1 cellular context compared by ENCODE assay signal in the genomic region with DNA sequence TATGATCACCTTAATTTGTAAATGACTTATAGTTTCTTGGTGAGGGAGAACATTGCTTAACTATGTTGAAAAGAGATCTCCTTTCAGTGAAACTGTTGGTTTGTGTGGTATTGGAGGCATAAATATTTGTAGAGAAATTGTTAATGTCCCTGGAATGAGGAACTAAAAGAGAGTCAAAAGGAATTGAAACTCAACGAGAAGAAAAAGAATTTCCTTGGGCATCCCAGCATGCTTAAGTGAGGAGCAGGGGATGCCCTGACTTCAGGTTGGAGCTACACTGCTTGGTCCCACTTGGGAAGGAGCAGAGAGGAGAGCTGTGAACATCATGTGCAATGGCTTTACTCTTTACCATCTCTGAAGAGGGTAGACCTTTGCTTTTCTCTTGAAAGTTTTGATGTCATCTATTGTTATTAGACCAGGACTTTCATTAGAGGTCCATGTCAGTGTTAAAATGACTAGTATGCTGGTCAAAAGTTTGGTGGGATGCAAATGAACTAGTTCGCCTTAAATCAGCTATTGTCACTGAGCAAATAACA.
TF ChIP-seq lines count a peak whose summit lies in the region.

No MANE protein-coding gene starts in this region.

TF ChIP-seq in GM12878, 131 proteins besides CTCF, POLR2A, EP300 and RAD21 (continued from another document and continues in another):
- TF ChIP-seq, protein P1, sequence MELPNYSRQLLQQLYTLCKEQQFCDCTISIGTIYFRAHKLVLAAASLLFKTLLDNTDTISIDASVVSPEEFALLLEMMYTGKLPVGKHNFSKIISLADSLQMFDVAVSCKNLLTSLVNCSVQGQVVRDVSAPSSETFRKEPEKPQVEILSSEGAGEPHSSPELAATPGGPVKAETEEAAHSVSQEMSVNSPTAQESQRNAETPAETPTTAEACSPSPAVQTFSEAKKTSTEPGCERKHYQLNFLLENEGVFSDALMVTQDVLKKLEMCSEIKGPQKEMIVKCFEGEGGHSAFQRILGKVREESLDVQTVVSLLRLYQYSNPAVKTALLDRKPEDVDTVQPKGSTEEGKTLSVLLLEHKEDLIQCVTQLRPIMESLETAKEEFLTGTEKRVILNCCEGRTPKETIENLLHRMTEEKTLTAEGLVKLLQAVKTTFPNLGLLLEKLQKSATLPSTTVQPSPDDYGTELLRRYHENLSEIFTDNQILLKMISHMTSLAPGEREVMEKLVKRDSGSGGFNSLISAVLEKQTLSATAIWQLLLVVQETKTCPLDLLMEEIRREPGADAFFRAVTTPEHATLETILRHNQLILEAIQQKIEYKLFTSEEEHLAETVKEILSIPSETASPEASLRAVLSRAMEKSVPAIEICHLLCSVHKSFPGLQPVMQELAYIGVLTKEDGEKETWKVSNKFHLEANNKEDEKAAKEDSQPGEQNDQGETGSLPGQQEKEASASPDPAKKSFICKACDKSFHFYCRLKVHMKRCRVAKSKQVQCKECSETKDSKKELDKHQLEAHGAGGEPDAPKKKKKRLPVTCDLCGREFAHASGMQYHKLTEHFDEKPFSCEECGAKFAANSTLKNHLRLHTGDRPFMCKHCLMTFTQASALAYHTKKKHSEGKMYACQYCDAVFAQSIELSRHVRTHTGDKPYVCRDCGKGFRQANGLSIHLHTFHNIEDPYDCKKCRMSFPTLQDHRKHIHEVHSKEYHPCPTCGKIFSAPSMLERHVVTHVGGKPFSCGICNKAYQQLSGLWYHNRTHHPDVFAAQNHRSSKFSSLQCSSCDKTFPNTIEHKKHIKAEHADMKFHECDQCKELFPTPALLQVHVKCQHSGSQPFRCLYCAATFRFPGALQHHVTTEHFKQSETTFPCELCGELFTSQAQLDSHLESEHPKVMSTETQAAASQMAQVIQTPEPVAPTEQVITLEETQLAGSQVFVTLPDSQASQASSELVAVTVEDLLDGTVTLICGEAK (IDR thresholded peaks at IDR 0.05; ENCODE audit: borderline replicate concordance), result no peak
- TF ChIP-seq BRCA1 (IDR thresholded peaks at IDR 0.05; ENCODE audit: low read depth, low read length) (no peak), HDGF (IDR thresholded peaks at IDR 0.05) (no peak), FOXK2 (IDR thresholded peaks at IDR 0.05) (no peak), KLF5 (IDR thresholded peaks at IDR 0.05; ENCODE audit: partially characterized antibody) (no peak), WRNIP1 (IDR thresholded peaks at IDR 0.05; ENCODE audit: borderline replicate concordance, low read depth, low read length) (no peak), PAX5 (IDR thresholded peaks at IDR 0.05; ENCODE audit: borderline replicate concordance, low read depth, low read length) (peak; percentile 39; the same call in 1 of the 2 replicates), NR2F1 (conservative IDR thresholded peaks at IDR 0.05) (peak; percentile 85), SUZ12 (IDR thresholded peaks at IDR 0.05; ENCODE audit: unreplicated experiment) (no peak), JUNB (IDR thresholded peaks at IDR 0.05) (peak; percentile 92), RB1 (IDR thresholded peaks at IDR 0.05; ENCODE audit: borderline replicate concordance) (no peak), SREBF1 (IDR thresholded peaks at IDR 0.05; ENCODE audit: low read length) (no peak), TCF12 (IDR thresholded peaks at IDR 0.05; ENCODE audit: low read depth, low read length) (no peak), MYB (IDR thresholded peaks at IDR 0.05; ENCODE audit: borderline replicate concordance, low read depth, low read length) (no peak), DPF2 (IDR thresholded peaks at IDR 0.05) (peak; percentile 62)
- TF ChIP-seq, protein P2, sequence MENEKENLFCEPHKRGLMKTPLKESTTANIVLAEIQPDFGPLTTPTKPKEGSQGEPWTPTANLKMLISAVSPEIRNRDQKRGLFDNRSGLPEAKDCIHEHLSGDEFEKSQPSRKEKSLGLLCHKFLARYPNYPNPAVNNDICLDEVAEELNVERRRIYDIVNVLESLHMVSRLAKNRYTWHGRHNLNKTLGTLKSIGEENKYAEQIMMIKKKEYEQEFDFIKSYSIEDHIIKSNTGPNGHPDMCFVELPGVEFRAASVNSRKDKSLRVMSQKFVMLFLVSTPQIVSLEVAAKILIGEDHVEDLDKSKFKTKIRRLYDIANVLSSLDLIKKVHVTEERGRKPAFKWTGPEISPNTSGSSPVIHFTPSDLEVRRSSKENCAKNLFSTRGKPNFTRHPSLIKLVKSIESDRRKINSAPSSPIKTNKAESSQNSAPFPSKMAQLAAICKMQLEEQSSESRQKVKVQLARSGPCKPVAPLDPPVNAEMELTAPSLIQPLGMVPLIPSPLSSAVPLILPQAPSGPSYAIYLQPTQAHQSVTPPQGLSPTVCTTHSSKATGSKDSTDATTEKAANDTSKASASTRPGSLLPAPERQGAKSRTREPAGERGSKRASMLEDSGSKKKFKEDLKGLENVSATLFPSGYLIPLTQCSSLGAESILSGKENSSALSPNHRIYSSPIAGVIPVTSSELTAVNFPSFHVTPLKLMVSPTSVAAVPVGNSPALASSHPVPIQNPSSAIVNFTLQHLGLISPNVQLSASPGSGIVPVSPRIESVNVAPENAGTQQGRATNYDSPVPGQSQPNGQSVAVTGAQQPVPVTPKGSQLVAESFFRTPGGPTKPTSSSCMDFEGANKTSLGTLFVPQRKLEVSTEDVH (IDR thresholded peaks at IDR 0.05; ENCODE audit: low read depth, partially characterized antibody), result no peak
- TF ChIP-seq, protein P3, sequence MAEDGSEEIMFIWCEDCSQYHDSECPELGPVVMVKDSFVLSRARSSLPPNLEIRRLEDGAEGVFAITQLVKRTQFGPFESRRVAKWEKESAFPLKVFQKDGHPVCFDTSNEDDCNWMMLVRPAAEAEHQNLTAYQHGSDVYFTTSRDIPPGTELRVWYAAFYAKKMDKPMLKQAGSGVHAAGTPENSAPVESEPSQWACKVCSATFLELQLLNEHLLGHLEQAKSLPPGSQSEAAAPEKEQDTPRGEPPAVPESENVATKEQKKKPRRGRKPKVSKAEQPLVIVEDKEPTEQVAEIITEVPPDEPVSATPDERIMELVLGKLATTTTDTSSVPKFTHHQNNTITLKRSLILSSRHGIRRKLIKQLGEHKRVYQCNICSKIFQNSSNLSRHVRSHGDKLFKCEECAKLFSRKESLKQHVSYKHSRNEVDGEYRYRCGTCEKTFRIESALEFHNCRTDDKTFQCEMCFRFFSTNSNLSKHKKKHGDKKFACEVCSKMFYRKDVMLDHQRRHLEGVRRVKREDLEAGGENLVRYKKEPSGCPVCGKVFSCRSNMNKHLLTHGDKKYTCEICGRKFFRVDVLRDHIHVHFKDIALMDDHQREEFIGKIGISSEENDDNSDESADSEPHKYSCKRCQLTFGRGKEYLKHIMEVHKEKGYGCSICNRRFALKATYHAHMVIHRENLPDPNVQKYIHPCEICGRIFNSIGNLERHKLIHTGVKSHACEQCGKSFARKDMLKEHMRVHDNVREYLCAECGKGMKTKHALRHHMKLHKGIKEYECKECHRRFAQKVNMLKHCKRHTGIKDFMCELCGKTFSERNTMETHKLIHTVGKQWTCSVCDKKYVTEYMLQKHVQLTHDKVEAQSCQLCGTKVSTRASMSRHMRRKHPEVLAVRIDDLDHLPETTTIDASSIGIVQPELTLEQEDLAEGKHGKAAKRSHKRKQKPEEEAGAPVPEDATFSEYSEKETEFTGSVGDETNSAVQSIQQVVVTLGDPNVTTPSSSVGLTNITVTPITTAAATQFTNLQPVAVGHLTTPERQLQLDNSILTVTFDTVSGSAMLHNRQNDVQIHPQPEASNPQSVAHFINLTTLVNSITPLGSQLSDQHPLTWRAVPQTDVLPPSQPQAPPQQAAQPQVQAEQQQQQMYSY (CRISPR knock-in tag; IDR thresholded peaks at IDR 0.05), result no peak
- TF ChIP-seq, protein P4, sequence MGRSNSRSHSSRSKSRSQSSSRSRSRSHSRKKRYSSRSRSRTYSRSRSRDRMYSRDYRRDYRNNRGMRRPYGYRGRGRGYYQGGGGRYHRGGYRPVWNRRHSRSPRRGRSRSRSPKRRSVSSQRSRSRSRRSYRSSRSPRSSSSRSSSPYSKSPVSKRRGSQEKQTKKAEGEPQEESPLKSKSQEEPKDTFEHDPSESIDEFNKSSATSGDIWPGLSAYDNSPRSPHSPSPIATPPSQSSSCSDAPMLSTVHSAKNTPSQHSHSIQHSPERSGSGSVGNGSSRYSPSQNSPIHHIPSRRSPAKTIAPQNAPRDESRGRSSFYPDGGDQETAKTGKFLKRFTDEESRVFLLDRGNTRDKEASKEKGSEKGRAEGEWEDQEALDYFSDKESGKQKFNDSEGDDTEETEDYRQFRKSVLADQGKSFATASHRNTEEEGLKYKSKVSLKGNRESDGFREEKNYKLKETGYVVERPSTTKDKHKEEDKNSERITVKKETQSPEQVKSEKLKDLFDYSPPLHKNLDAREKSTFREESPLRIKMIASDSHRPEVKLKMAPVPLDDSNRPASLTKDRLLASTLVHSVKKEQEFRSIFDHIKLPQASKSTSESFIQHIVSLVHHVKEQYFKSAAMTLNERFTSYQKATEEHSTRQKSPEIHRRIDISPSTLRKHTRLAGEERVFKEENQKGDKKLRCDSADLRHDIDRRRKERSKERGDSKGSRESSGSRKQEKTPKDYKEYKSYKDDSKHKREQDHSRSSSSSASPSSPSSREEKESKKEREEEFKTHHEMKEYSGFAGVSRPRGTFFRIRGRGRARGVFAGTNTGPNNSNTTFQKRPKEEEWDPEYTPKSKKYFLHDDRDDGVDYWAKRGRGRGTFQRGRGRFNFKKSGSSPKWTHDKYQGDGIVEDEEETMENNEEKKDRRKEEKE (IDR thresholded peaks at IDR 0.05), result no peak
- TF ChIP-seq, protein P5, sequence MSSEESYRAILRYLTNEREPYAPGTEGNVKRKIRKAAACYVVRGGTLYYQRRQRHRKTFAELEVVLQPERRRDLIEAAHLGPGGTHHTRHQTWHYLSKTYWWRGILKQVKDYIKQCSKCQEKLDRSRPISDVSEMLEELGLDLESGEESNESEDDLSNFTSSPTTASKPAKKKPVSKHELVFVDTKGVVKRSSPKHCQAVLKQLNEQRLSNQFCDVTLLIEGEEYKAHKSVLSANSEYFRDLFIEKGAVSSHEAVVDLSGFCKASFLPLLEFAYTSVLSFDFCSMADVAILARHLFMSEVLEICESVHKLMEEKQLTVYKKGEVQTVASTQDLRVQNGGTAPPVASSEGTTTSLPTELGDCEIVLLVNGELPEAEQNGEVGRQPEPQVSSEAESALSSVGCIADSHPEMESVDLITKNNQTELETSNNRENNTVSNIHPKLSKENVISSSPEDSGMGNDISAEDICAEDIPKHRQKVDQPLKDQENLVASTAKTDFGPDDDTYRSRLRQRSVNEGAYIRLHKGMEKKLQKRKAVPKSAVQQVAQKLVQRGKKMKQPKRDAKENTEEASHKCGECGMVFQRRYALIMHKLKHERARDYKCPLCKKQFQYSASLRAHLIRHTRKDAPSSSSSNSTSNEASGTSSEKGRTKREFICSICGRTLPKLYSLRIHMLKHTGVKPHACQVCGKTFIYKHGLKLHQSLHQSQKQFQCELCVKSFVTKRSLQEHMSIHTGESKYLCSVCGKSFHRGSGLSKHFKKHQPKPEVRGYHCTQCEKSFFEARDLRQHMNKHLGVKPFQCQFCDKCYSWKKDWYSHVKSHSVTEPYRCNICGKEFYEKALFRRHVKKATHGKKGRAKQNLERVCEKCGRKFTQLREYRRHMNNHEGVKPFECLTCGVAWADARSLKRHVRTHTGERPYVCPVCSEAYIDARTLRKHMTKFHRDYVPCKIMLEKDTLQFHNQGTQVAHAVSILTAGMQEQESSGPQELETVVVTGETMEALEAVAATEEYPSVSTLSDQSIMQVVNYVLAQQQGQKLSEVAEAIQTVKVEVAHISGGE (CRISPR knock-in tag; IDR thresholded peaks at IDR 0.05), result no peak
- TF ChIP-seq, protein P6, sequence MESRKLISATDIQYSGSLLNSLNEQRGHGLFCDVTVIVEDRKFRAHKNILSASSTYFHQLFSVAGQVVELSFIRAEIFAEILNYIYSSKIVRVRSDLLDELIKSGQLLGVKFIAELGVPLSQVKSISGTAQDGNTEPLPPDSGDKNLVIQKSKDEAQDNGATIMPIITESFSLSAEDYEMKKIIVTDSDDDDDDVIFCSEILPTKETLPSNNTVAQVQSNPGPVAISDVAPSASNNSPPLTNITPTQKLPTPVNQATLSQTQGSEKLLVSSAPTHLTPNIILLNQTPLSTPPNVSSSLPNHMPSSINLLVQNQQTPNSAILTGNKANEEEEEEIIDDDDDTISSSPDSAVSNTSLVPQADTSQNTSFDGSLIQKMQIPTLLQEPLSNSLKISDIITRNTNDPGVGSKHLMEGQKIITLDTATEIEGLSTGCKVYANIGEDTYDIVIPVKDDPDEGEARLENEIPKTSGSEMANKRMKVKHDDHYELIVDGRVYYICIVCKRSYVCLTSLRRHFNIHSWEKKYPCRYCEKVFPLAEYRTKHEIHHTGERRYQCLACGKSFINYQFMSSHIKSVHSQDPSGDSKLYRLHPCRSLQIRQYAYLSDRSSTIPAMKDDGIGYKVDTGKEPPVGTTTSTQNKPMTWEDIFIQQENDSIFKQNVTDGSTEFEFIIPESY (IDR thresholded peaks at IDR 0.05), result no peak
- TF ChIP-seq, protein P7, sequence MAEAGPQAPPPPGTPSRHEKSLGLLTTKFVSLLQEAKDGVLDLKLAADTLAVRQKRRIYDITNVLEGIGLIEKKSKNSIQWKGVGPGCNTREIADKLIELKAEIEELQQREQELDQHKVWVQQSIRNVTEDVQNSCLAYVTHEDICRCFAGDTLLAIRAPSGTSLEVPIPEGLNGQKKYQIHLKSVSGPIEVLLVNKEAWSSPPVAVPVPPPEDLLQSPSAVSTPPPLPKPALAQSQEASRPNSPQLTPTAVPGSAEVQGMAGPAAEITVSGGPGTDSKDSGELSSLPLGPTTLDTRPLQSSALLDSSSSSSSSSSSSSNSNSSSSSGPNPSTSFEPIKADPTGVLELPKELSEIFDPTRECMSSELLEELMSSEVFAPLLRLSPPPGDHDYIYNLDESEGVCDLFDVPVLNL (IDR thresholded peaks at IDR 0.05; ENCODE audit: low read depth, low read length), result no peak
- TF ChIP-seq, protein P8, sequence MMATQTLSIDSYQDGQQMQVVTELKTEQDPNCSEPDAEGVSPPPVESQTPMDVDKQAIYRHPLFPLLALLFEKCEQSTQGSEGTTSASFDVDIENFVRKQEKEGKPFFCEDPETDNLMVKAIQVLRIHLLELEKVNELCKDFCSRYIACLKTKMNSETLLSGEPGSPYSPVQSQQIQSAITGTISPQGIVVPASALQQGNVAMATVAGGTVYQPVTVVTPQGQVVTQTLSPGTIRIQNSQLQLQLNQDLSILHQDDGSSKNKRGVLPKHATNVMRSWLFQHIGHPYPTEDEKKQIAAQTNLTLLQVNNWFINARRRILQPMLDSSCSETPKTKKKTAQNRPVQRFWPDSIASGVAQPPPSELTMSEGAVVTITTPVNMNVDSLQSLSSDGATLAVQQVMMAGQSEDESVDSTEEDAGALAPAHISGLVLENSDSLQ (IDR thresholded peaks at IDR 0.05), result no peak
- TF ChIP-seq, protein P9, sequence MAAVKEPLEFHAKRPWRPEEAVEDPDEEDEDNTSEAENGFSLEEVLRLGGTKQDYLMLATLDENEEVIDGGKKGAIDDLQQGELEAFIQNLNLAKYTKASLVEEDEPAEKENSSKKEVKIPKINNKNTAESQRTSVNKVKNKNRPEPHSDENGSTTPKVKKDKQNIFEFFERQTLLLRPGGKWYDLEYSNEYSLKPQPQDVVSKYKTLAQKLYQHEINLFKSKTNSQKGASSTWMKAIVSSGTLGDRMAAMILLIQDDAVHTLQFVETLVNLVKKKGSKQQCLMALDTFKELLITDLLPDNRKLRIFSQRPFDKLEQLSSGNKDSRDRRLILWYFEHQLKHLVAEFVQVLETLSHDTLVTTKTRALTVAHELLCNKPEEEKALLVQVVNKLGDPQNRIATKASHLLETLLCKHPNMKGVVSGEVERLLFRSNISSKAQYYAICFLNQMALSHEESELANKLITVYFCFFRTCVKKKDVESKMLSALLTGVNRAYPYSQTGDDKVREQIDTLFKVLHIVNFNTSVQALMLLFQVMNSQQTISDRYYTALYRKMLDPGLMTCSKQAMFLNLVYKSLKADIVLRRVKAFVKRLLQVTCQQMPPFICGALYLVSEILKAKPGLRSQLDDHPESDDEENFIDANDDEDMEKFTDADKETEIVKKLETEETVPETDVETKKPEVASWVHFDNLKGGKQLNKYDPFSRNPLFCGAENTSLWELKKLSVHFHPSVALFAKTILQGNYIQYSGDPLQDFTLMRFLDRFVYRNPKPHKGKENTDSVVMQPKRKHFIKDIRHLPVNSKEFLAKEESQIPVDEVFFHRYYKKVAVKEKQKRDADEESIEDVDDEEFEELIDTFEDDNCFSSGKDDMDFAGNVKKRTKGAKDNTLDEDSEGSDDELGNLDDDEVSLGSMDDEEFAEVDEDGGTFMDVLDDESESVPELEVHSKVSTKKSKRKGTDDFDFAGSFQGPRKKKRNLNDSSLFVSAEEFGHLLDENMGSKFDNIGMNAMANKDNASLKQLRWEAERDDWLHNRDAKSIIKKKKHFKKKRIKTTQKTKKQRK (IDR thresholded peaks at IDR 0.05; ENCODE audit: low read depth, low read length), result no peak
